Comparison of ENCODE assay signal across 11 cellular contexts in genomic region chr10:3886191-3886590, GRCh38.
A peak's percentile ranks its signal among the peaks of the same experiment; 100 is the strongest.
DNase-seq lines count a peak whose midpoint lies in the region; ATAC-seq and TF ChIP-seq lines count a peak whose summit lies in the region.
"Had no signal": no experiment of that assay in that cellular context is flagged by ENCODE, and none has a peak within 500 bp of the region (broad histone marks: within the 10 kb centered on the region; RNA-seq: fewer than 3 reads in every experiment).

No MANE protein-coding gene starts in this region.

- H3K9me3 ChIP-seq in ovary, result no peaks in the 10 kb centered on the region
- H3K9me3 ChIP-seq: neutrophil had no signal

- TF ChIP-seq CTCF in ovary (IDR thresholded peaks at IDR 0.05), result no peak

- peaks cover 1% of the 10 kb centered on the region for H3K4me1 ChIP-seq in ovary (ENCODE audit: insufficient read depth)

- TF ChIP-seq EP300 in ovary (IDR thresholded peaks at IDR 0.05), result no peak

- DNase-seq in AG08396 (ENCODE audit: low spot score) (peak; percentile 37), Right ventricle myocardium superior (peak; percentile 78), ovary (peak; percentile 23 to 66 (median 58))
- DNase-seq in activated T-cell treated with anti-CD3 and anti-CD28 coated beads, Interleukin-2, amount 50 U/mL, for 1 hour, result no peak
- DNase-seq: OCI-M1 had no signal

- intact Hi-C loops in Right ventricle myocardium superior (cut with DNase I) (no loop called here), ovary (cut with DNase I) (loop anchor here in 1 of 4 donors (10.0 kb wide), 1 partner anchor 179 kb away; no protein-coding TSS in a partner anchor)

- no peak for TF ChIP-seq POLR2A in ovary (IDR thresholded peaks at IDR 0.05)

- ATAC-seq in SK-N-SH treated with all-trans-retinoic acid at 6 μM for 48 hours (peak; percentile 72), Right ventricle myocardium superior (ENCODE audit: poor library complexity) (peak; percentile 76), GM21360 (IDR thresholded peaks at IDR 0.05; ENCODE audit: unreplicated experiment) (no peak), HG03039 (IDR thresholded peaks at IDR 0.05; ENCODE audit: unreplicated experiment) (no peak), GM18520 (IDR thresholded peaks at IDR 0.05; ENCODE audit: unreplicated experiment) (no peak)

- H3K27ac ChIP-seq in ovary, result peak overlapping the region in 1 of 2 donors; percentile 55
- H3K27ac ChIP-seq: HL-60, neutrophil had no signal

- 14 to 28% (median 20%) methylated on average over 14 of the region's 14 CpGs for WGBS in ovary, 3 donors

- no peaks in the 10 kb centered on the region for H3K27me3 ChIP-seq in ovary
- H3K27me3 ChIP-seq: neutrophil had no signal

- no peaks in the 10 kb centered on the region for H3K36me3 ChIP-seq in ovary
- H3K36me3 ChIP-seq: neutrophil had no signal

- no peak overlapping the region for H3K4me3 ChIP-seq in ovary

TF ChIP-seq in SK-N-SH treated with all-trans-retinoic acid at 6 μM for 48 hours, 23 proteins besides CTCF, POLR2A, EP300 and RAD21:
- TF ChIP-seq PPARA (CRISPR knock-in tag; IDR thresholded peaks at IDR 0.05; ENCODE audit: borderline replicate concordance) (no peak), CSDC2 (CRISPR knock-in tag; IDR thresholded peaks at IDR 0.05) (0 out of 2 replicates have a peak, but pooled peaks have one; percentile 59), ZC3H10 (CRISPR knock-in tag; IDR thresholded peaks at IDR 0.05) (0 out of 2 replicates have a peak, but pooled peaks have one; percentile 14), ZNF70 (CRISPR knock-in tag; IDR thresholded peaks at IDR 0.05) (no peak)
TF ChIP-seq in SK-N-SH treated with all-trans-retinoic acid at 6 μM for 48 hours: peak in this region for 2.

Comparison
In these comparisons a context has a peak if more than half of its experiments do, and no peak if none do; other contexts are left out.
1. ATAC-seq: peak in SK-N-SH treated with all-trans-retinoic acid at 6 μM for 48 hours (single experiment) and Right ventricle myocardium superior (single experiment); none in GM21360 (single experiment), HG03039 (single experiment) and GM18520 (single experiment).